Comparison of ENCODE assay signal across 8 cellular contexts in the genomic region with DNA sequence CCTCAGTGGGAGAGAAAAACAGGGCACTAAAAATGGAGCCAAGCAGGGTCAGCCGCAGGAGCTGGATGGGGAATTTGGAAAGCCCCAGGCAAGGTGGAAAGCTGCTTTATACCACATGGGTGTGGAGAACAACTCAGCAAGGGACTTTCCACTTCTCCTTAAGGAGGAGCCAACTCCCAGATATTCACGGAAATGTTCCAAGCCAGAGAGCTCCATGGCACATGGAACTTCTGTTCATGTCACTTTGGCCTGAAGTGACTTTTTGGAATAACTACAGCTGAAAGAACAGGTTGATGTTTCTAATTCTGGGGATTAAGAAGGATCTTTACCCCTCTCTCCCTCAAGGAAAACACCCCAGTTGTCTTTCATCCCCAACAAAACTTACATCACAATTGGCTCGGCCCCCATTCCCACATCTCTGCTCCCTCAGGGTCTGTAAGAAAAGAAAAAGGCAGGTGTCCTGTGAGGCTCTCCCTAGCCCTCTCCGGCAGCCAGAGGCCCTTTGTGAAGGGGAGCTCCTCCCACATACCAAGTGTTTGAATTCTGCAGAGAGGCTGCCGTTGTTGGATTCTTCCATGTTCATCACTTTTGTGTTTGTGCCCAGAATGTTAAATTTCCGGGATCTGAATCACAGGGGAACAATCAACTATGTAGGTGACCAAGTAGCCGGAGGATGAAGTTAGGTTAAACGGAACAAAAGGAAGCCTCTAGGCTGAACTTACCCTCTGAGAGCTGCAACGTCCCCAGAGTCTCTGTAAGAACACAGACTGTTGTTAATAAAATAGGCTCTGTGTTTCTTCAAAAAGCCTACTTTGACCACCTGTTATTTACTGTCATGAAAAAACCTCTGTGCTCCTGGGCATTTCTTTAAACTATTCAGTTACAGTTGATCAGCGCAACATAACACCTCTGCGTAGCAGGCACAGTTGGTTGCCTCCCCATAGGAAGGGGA. TPM values are rescaled to one million over a fixed set of nuclear protein-coding genes. Genes with fewer than 3 reads are reported as not detected.
DNase-seq lines count a peak whose midpoint lies in the region; ATAC-seq and TF ChIP-seq lines count a peak whose summit lies in the region.

No MANE protein-coding gene starts in this region.

- H3K27ac Mint-ChIP-seq in activated CD4-positive, alpha-beta T cell treated with anti-CD3 and anti-CD28 coated beads for 36 hours, result peak overlapping the region; percentile 44

- H3K4me3 ChIP-seq in astrocyte of the spinal cord (ENCODE audit: low read depth, low read length) (no peak overlapping the region), suprapubic skin (no peak overlapping the region)

- no peak for TF ChIP-seq EP300 in suprapubic skin (IDR thresholded peaks at IDR 0.05)

- H3K4me1 Mint-ChIP-seq in activated CD4-positive, alpha-beta T cell treated with anti-CD3 and anti-CD28 coated beads for 36 hours, result peaks cover 17% of the 10 kb centered on the region

- H3K27ac ChIP-seq in suprapubic skin, result peak overlapping the region; percentile 78

- peaks cover 16% of the 10 kb centered on the region for H3K4me1 ChIP-seq in suprapubic skin

- no peak overlapping the region for H3K4me3 Mint-ChIP-seq in activated CD4-positive, alpha-beta T cell treated with anti-CD3 and anti-CD28 coated beads for 36 hours

- WGBS in suprapubic skin, result 25% methylated on average over 11 of the region's 11 CpGs

- H3K36me3 Mint-ChIP-seq in activated CD4-positive, alpha-beta T cell treated with anti-CD3 and anti-CD28 coated beads for 36 hours (ENCODE audit: low read depth), result peaks cover 75% of the 10 kb centered on the region

- H3K27me3 Mint-ChIP-seq in activated CD4-positive, alpha-beta T cell treated with anti-CD3 and anti-CD28 coated beads for 36 hours, result no peaks in the 10 kb centered on the region

- intact Hi-C loops in activated CD4-positive, alpha-beta T cell treated with anti-CD3 and anti-CD28 coated beads for 36 hours (cut with DNase I, micrococcal nuclease), result no loop called here

- H3K9me3 ChIP-seq in suprapubic skin, result no peaks in the 10 kb centered on the region

- H3K9me3 Mint-ChIP-seq in activated CD4-positive, alpha-beta T cell treated with anti-CD3 and anti-CD28 coated beads for 36 hours (ENCODE audit: low read depth), result no peaks in the 10 kb centered on the region

- no peak for ATAC-seq in activated CD4-positive, alpha-beta T cell treated with anti-CD3 and anti-CD28 coated beads for 36 hours
- ATAC-seq in HG02678 (IDR thresholded peaks at IDR 0.05; ENCODE audit: unreplicated experiment), result no peak
- ATAC-seq in HG03442 (IDR thresholded peaks at IDR 0.05; ENCODE audit: unreplicated experiment), result no peak
- no peak for ATAC-seq in GM21367 (IDR thresholded peaks at IDR 0.05; ENCODE audit: unreplicated experiment)

- no peaks in the 10 kb centered on the region for H3K27me3 ChIP-seq in suprapubic skin

- no peak for TF ChIP-seq POLR2A in suprapubic skin (IDR thresholded peaks at IDR 0.05)

- CTCF ChIA-PET in activated CD4-positive, alpha-beta T cell treated with anti-CD3 and anti-CD28 coated beads for 36 hours (lab: Charles Lee), result interaction anchor here (1.2 to 10.3 kb wide), 4 partner anchors 13 to 76 kb away, joined by 3 to 228 read pairs (median 5); no protein-coding TSS in a partner anchor

- no peak for DNase-seq in activated CD4-positive, alpha-beta T cell treated with anti-CD3 and anti-CD28 coated beads for 36 hours
- no peak for DNase-seq in activated CD4-positive, alpha-beta T cell treated with anti-CD3 and anti-CD28 coated beads for 48 hours
- peak; percentile 80 for DNase-seq in astrocyte of the spinal cord (ENCODE audit: low read depth, low spot score)
- DNase-seq in iris pigment epithelial cell (ENCODE audit: low read depth), result peak; percentile 66
- DNase-seq in suprapubic skin (ENCODE audit: low spot score in 2 of 2), result no peak

- POLR2A ChIA-PET in activated CD4-positive, alpha-beta T cell treated with anti-CD3 and anti-CD28 coated beads for 36 hours (lab: Charles Lee), result interaction anchor here (0.7 kb wide), 1 partner anchor 14 kb away, joined by 3 read pairs; no protein-coding TSS in a partner anchor

- in situ Hi-C loops in astrocyte of the spinal cord (cut with HindIII; ENCODE audit: low sequenced_read_pairs), result no loop called here

- peaks cover 80% of the 10 kb centered on the region for H3K36me3 ChIP-seq in suprapubic skin

- no peak for TF ChIP-seq CTCF in astrocyte of the spinal cord (IDR thresholded peaks at IDR 0.05; ENCODE audit: low read depth, low read length)
- TF ChIP-seq CTCF in suprapubic skin (IDR thresholded peaks at IDR 0.05), result no peak

RNA-seq across cellular contexts. Expression of a gene that starts 41.0 kb away (rescaled TPM):
- 100 to 1,000 TPM; 178 to 203 TPM for total RNA-seq in activated CD4-positive, alpha-beta T cell treated with anti-CD3 and anti-CD28 coated beads for 36 hours
- total RNA-seq in suprapubic skin, result 10 to 100 TPM; 32.1 to 56.0 (median 45.6) TPM

RNA-seq across cellular contexts. Expression of a gene that starts 53.1 kb away (rescaled TPM):
- total RNA-seq in activated CD4-positive, alpha-beta T cell treated with anti-CD3 and anti-CD28 coated beads for 36 hours, result 100 to 1,000 TPM; 162 to 203 TPM
- 100 to 1,000 TPM in 1 of 4 donors, 10 to 100 TPM in 3; 52.7 to 105 (median 57.6) TPM for total RNA-seq in suprapubic skin

RNA-seq across cellular contexts. Expression of a gene that starts 58.9 kb away (rescaled TPM):
- 100 to 1,000 TPM; 332 to 345 TPM for total RNA-seq in activated CD4-positive, alpha-beta T cell treated with anti-CD3 and anti-CD28 coated beads for 36 hours
- total RNA-seq in suprapubic skin, result 100 to 1,000 TPM; 144 to 174 (median 152) TPM

Comparison
In these comparisons a context has a peak if more than half of its experiments do, and no peak if none do; other contexts are left out.
1. DNase-seq: peak in astrocyte of the spinal cord (single experiment) and iris pigment epithelial cell (single experiment); none in activated CD4-positive, alpha-beta T cell treated with anti-CD3 and anti-CD28 coated beads for 36 hours (single experiment), activated CD4-positive, alpha-beta T cell treated with anti-CD3 and anti-CD28 coated beads for 48 hours (single experiment) and suprapubic skin (0 of 2).